In genomic region chr5:56815657-56816545, GRCh38 we compare ENCODE assay signal across 8 cellular contexts. TPM values are rescaled to one million over a fixed set of nuclear protein-coding genes. Genes with fewer than 3 reads are reported as not detected.
DNase-seq lines count a peak whose midpoint lies in the region; ATAC-seq and TF ChIP-seq lines count a peak whose summit lies in the region.

No MANE protein-coding gene starts in this region.

- POLR2A ChIA-PET in Caco-2 (lab: Charles Lee): no interaction called here

- H3K9me3 Mint-ChIP-seq in Caco-2 (ENCODE audit: unreplicated experiment) (no peaks in the 10 kb centered on the region), chondrocyte (ENCODE audit: low read depth) (no peaks in the 10 kb centered on the region)

- H3K4me3 ChIP-seq in Caco-2 (ENCODE audit: low read depth, low read length) (peak overlapping the region; percentile 92), WERI-Rb-1 (ENCODE audit: low read depth, low read length) (peak overlapping the region; percentile 56), right lobe of liver (peak overlapping the region; percentile 54 to 81 (median 78))

- peak overlapping the region; percentile 97 for H3K4me3 Mint-ChIP-seq in Caco-2 (ENCODE audit: unreplicated experiment)
- peak overlapping the region; percentile 74 for H3K4me3 Mint-ChIP-seq in chondrocyte (ENCODE audit: unreplicated experiment)

- H3K36me3 ChIP-seq in Caco-2 (ENCODE audit: control insufficient read depth, insufficient read depth, low read length): no peaks in the 10 kb centered on the region
- H3K36me3 ChIP-seq in WERI-Rb-1: peaks cover 3% of the 10 kb centered on the region; the same call in 1 of the 2 replicates
- H3K36me3 ChIP-seq in right lobe of liver: no peaks in the 10 kb centered on the region

- H3K4me1 Mint-ChIP-seq in Caco-2 (ENCODE audit: low read depth, unreplicated experiment) (peaks cover 27% of the 10 kb centered on the region), chondrocyte (ENCODE audit: low read depth) (peaks cover 42% of the 10 kb centered on the region)

- peaks cover 42% of the 10 kb centered on the region for H3K4me1 ChIP-seq in Caco-2
- peaks cover 0 to 19% (median 5%) of the 10 kb centered on the region in 4 donors for H3K4me1 ChIP-seq in right lobe of liver

- CTCF ChIA-PET in Caco-2 (lab: Charles Lee): no interaction called here

- ATAC-seq in GM21390 (IDR thresholded peaks at IDR 0.05; ENCODE audit: unreplicated experiment) (peak; percentile 32), right lobe of liver (peak; percentile 4 to 30 (median 21))

- 0% methylated on average over 23 of the region's 116 CpGs for WGBS in right lobe of liver (ENCODE audit: insufficient coverage, low coverage, low lambda C conversion rate, missing lambda C conversion rate)

- TF ChIP-seq CTCF in Caco-2 (IDR thresholded peaks at IDR 0.05; ENCODE audit: insufficient read depth in 1 of 2, low read depth in 1 of 2, low read length in 1 of 2, severe bottlenecking in 1 of 2, unreplicated experiment in 1 of 2) (no peak), WERI-Rb-1 (IDR thresholded peaks at IDR 0.05; ENCODE audit: low read depth, low read length) (no peak), chondrocyte (IDR thresholded peaks at IDR 0.05) (no peak), right lobe of liver (IDR thresholded peaks at IDR 0.05) (no peak)

- H3K27ac ChIP-seq in WERI-Rb-1: peak overlapping the region; percentile 92
- H3K27ac ChIP-seq in right lobe of liver: peak overlapping the region; percentile 91 to 97 (median 95)

- H3K27ac Mint-ChIP-seq in Caco-2 (ENCODE audit: unreplicated experiment): no peak overlapping the region
- H3K27ac Mint-ChIP-seq in chondrocyte (ENCODE audit: unreplicated experiment): peak overlapping the region; percentile 68

- H3K27me3 ChIP-seq in Caco-2 (replicated peaks; ENCODE audit: control insufficient read depth, insufficient read depth, low read length): no peaks in the 10 kb centered on the region
- H3K27me3 ChIP-seq in WERI-Rb-1 (ENCODE audit: insufficient read depth, low read depth, severe bottlenecking): no peaks in the 10 kb centered on the region
- H3K27me3 ChIP-seq in right lobe of liver: no peaks in the 10 kb centered on the region

- H3K9me3 ChIP-seq in Caco-2: no peaks in the 10 kb centered on the region
- H3K9me3 ChIP-seq in WERI-Rb-1 (ENCODE audit: severe bottlenecking): no peaks in the 10 kb centered on the region
- no peaks in the 10 kb centered on the region for H3K9me3 ChIP-seq in right lobe of liver

- H3K27me3 Mint-ChIP-seq in Caco-2 (ENCODE audit: insufficient read depth, unreplicated experiment): no peaks in the 10 kb centered on the region
- H3K27me3 Mint-ChIP-seq in chondrocyte (ENCODE audit: low read depth): no peaks in the 10 kb centered on the region

- DNase-seq in Caco-2: peak in 1 of 2 experiments; percentile 49
- peak; percentile 36 for DNase-seq in HPDE6-E6E7 (ENCODE audit: extremely low spot score)
- peak; percentile 28 for DNase-seq in WERI-Rb-1
- DNase-seq in chondrocyte (ENCODE audit: low spot score): no peak
- DNase-seq in right lobe of liver: peak; percentile 51 to 66 (median 53)
- peak; percentile 64 for DNase-seq in stimulated activated CD8-positive, alpha-beta memory T cell treated with anti-CD3 and anti-CD28 coated beads, Interleukin-4, amount 100 ng/mL, for 48 hours
- DNase-seq in NCI-H1105 (lab: John Stamatoyannopoulos, UW): no peak

- intact Hi-C loops in Caco-2 (cut with micrococcal nuclease; ENCODE audit: unreplicated experiment) (loop anchor here (1.0 to 5.0 kb wide), 4 partner anchors 179 to 546 kb away; no protein-coding TSS in a partner anchor), right lobe of liver (cut with DNase I) (no loop called here)

- H3K36me3 Mint-ChIP-seq in Caco-2 (ENCODE audit: insufficient read depth, unreplicated experiment) (peaks cover 10% of the 10 kb centered on the region), chondrocyte (ENCODE audit: low read depth) (no peaks in the 10 kb centered on the region)

- BruUV-seq in Caco-2 (replicated peaks; lab: Mats Ljungman, UMichigan): no TSS peak

- peak; percentile 22 for TF ChIP-seq POLR2A in right lobe of liver (IDR thresholded peaks at IDR 0.05)

RNA-seq across cellular contexts. Expression of gene MAP3K1, which starts 0.6 kb away (rescaled TPM):
- total RNA-seq in Caco-2 (2022): 46.0 and 47.0 TPM in 2 replicates
- 14.2 to 14.8 TPM (median 14.6 TPM) in 3 replicates for total RNA-seq in chondrocyte
- total RNA-seq in right lobe of liver: 10 to 100 TPM in 1 of 6 experiments, 1 to 10 TPM in 5; 6.3 to 10.3 (median 8.3) TPM

Comparison
In these comparisons a context has a peak if more than half of its experiments do, and no peak if none do; other contexts are left out.
1. DNase-seq: peak in HPDE6-E6E7 (single experiment), WERI-Rb-1 (single experiment), right lobe of liver (3 of 3) and stimulated activated CD8-positive, alpha-beta memory T cell treated with anti-CD3 and anti-CD28 coated beads, Interleukin-4, amount 100 ng/mL, for 48 hours (single experiment); none in chondrocyte (single experiment) and NCI-H1105 (single experiment).
2. Peak in every context shown above with its lines, with median percentiles within 50 percentile points of each other: H3K4me3 ChIP-seq.